1 cellular context compared by ENCODE assay signal in the genomic region with DNA sequence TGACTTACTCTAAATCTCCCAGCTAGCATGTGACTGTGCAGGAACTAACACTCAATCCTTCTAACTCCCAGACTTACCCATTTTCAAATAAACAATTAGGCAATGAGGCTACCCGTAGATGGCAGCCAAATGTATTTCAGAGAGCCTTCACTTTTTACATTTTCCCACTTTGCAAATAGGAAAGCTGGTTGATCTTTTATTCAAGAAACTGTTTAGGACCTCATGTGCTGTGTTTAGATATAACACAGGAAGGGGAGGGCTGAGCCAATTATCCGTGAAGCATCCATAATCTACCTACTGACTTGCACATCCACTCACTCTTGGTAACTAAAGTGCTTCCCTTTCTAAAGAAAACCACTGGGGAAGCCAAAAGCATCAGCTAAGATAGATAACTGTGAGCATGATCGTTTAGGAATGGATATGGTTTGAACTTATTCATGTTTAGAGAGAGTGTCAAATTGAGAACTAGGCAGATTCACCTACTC.
TF ChIP-seq lines count a peak whose summit lies in the region.

No MANE protein-coding gene starts in this region.

TF ChIP-seq in HepG2, 621 proteins besides CTCF, POLR2A, EP300 and RAD21 (continued from another document):
- no peak for TF ChIP-seq ZFP90 (CRISPR knock-in tag; IDR thresholded peaks at IDR 0.05; ENCODE audit: borderline replicate concordance)
